Comparison of ENCODE assay signal across 15 cellular contexts in genomic region chrX:84118315-84118714, GRCh38.
A peak's percentile ranks its signal among the peaks of the same experiment; 100 is the strongest.
DNase-seq lines count a peak whose midpoint lies in the region; ATAC-seq and TF ChIP-seq lines count a peak whose summit lies in the region.
"Had no signal": no experiment of that assay in that cellular context is flagged by ENCODE, and none has a peak within 500 bp of the region (broad histone marks: within the 10 kb centered on the region; RNA-seq: fewer than 3 reads in every experiment).

No MANE protein-coding gene starts in this region.

- H3K4me1 ChIP-seq in colonic mucosa = no peaks in the 10 kb centered on the region
- H3K4me1 ChIP-seq in mucosa of descending colon (ENCODE audit: low read depth) = no peaks in the 10 kb centered on the region
- no peaks in the 10 kb centered on the region for H3K4me1 ChIP-seq in mesendoderm (ENCODE audit: control insufficient read depth, low read depth, low read length)
- no peaks in the 10 kb centered on the region for H3K4me1 ChIP-seq in ascending aorta

- H2AK5ac ChIP-seq in mesendoderm (ENCODE audit: low read length) = no peak overlapping the region

- H4K5ac ChIP-seq in mesendoderm (ENCODE audit: low read length) = no peak overlapping the region

- H3K36me3 ChIP-seq in colonic mucosa (no peaks in the 10 kb centered on the region), mucosa of descending colon (ENCODE audit: low read depth) (no peaks in the 10 kb centered on the region), mesendoderm (ENCODE audit: control insufficient read depth, insufficient read depth, low read length) (no peaks in the 10 kb centered on the region), ascending aorta (peaks cover 0 to 5% of the 10 kb centered on the region in 2 donors)

- H3K27me3 ChIP-seq in colonic mucosa (no peaks in the 10 kb centered on the region), mesendoderm (ENCODE audit: insufficient read depth, low read length, poor library complexity) (no peaks in the 10 kb centered on the region), ascending aorta (no peaks in the 10 kb centered on the region)

- H2BK5ac ChIP-seq in mesendoderm (ENCODE audit: low read length) = no peak overlapping the region

- H3K79me2 ChIP-seq in mesendoderm (ENCODE audit: control insufficient read depth, insufficient read depth, low read length) = no peaks in the 10 kb centered on the region

- no peaks in the 10 kb centered on the region for H3K9me3 Mint-ChIP-seq in endothelial cell (ENCODE audit: unreplicated experiment)

- no peak overlapping the region for H3K9ac ChIP-seq in colonic mucosa (ENCODE audit: low read depth in 2 of 2, low read length in 2 of 2)
- H3K9ac ChIP-seq in mesendoderm (ENCODE audit: low read length) = no peak overlapping the region

- no peaks in the 10 kb centered on the region for H3K27me3 Mint-ChIP-seq in endothelial cell (ENCODE audit: unreplicated experiment)

- no peaks in the 10 kb centered on the region for H3K79me1 ChIP-seq in mesendoderm (ENCODE audit: low read length)

- intact Hi-C loops in colonic mucosa (cut with DNase I) (no loop called here), mucosa of descending colon (cut with DNase I, micrococcal nuclease) (no loop called here), ascending aorta (cut with DNase I) (no loop called here)

- no peak overlapping the region for H3K4me3 ChIP-seq in colonic mucosa
- no peak overlapping the region for H3K4me3 ChIP-seq in mucosa of descending colon
- H3K4me3 ChIP-seq in mesendoderm (ENCODE audit: low read length) = no peak overlapping the region
- no peak overlapping the region for H3K4me3 ChIP-seq in ascending aorta

- H3K9me3 ChIP-seq in colonic mucosa (no peaks in the 10 kb centered on the region), mucosa of descending colon (no peaks in the 10 kb centered on the region), ascending aorta (peaks cover 0 to 3% of the 10 kb centered on the region in 2 donors)

- H3K27ac ChIP-seq in 22Rv1 (peak overlapping the region; percentile 35; the same call in 1 of the 2 replicates), colonic mucosa (peak overlapping the region; percentile 36), mesendoderm (ENCODE audit: low read depth, low read length) (no peak overlapping the region), ascending aorta (no peak overlapping the region)

- no peak overlapping the region for H3K4ac ChIP-seq in mesendoderm (ENCODE audit: low read depth, low read length)

- H3K27ac Mint-ChIP-seq in endothelial cell (ENCODE audit: unreplicated experiment) = no peak overlapping the region

- no peak overlapping the region for H3K56ac ChIP-seq in mesendoderm (ENCODE audit: low read length)

- TF ChIP-seq CTCF in 22Rv1 (IDR thresholded peaks at IDR 0.05) (no peak), colonic mucosa (IDR thresholded peaks at IDR 0.05) (no peak), mucosa of descending colon (IDR thresholded peaks at IDR 0.05) (no peak), ascending aorta (IDR thresholded peaks at IDR 0.05) (no peak), endothelial cell (IDR thresholded peaks at IDR 0.05; ENCODE audit: unreplicated experiment) (no peak)

- WGBS in mesendoderm (ENCODE audit: extremely low coverage, insufficient coverage, low lambda C conversion rate) = no CpG with 5 or more reads among the region's 4 CpGs

- H3K4me3 Mint-ChIP-seq in endothelial cell (ENCODE audit: unreplicated experiment) = no peak overlapping the region

- peak; percentile 82 for ATAC-seq in mucosa of descending colon
- ATAC-seq: HepG2 had no signal

- peaks cover 4% of the 10 kb centered on the region for H3K36me3 Mint-ChIP-seq in endothelial cell (ENCODE audit: low read depth, unreplicated experiment)

- H3K18ac ChIP-seq in mesendoderm (ENCODE audit: low read length) = no peak overlapping the region

- no peak overlapping the region for H3K4me2 ChIP-seq in mesendoderm (ENCODE audit: low read length)

- no peak overlapping the region for H2BK15ac ChIP-seq in mesendoderm (replicated peaks; ENCODE audit: low read depth)

- no peak overlapping the region for H2BK120ac ChIP-seq in mesendoderm (ENCODE audit: low read depth, low read length)

- no peaks in the 10 kb centered on the region for H3K4me1 Mint-ChIP-seq in endothelial cell (ENCODE audit: unreplicated experiment)

- no peak overlapping the region for H4K8ac ChIP-seq in mesendoderm (ENCODE audit: low read depth, low read length)

- DNase-seq in HT-29 (ENCODE audit: low spot score) (peak; percentile 72), colonic mucosa (no peak), mucosa of descending colon (no peak), mesendoderm (no peak), ascending aorta (ENCODE audit: low spot score in 2 of 2) (no peak), T-helper 2 cell (no peak), endothelial cell (ENCODE audit: low spot score) (no peak)
- DNase-seq: 8988T, KBM-7, NCI-H187, NCI-H2227 treated with DMSO at 0.1 percent for 48 hours, NCI-H774, SIG-M5 had no signal

- no peak overlapping the region for H3K23ac ChIP-seq in mesendoderm (ENCODE audit: low read length)

Comparison
In these comparisons a context has a peak if more than half of its experiments do, and no peak if none do; other contexts are left out.
1. H3K27ac ChIP-seq: peak in 22Rv1 (single experiment) and colonic mucosa (single experiment); none in mesendoderm (single experiment) and ascending aorta (0 of 2).